1 cellular context compared by ENCODE assay signal in the genomic region with DNA sequence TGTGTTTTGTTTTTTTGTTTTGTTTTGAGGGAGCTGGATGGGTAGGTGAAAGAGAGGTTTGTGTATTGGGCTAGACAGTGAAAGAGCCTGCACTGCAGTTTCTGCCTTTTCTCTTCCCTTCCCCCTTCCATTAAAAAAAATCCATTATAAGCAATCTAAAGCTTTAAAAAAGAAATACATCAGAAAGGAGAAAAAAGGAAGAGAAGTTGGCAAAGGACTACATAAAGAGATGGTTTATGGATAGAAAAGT.
TF ChIP-seq lines count a peak whose summit lies in the region.

No MANE protein-coding gene starts in this region.

TF ChIP-seq in IMR-90, 13 proteins besides CTCF, POLR2A, EP300 and RAD21 (continued from another document):
- TF ChIP-seq, protein P1, sequence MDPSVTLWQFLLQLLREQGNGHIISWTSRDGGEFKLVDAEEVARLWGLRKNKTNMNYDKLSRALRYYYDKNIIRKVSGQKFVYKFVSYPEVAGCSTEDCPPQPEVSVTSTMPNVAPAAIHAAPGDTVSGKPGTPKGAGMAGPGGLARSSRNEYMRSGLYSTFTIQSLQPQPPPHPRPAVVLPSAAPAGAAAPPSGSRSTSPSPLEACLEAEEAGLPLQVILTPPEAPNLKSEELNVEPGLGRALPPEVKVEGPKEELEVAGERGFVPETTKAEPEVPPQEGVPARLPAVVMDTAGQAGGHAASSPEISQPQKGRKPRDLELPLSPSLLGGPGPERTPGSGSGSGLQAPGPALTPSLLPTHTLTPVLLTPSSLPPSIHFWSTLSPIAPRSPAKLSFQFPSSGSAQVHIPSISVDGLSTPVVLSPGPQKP (IDR thresholded peaks at IDR 0.05; ENCODE audit: borderline replicate concordance, low read depth, low read length) = no peak
- TF ChIP-seq RFX5 (IDR thresholded peaks at IDR 0.05; ENCODE audit: low read depth, low read length) = no peak
- TF ChIP-seq CEBPB (IDR thresholded peaks at IDR 0.05; ENCODE audit: low read depth, low read length) = no peak
- no peak for TF ChIP-seq SMC3 (IDR thresholded peaks at IDR 0.05; ENCODE audit: low read depth, low read length)
- TF ChIP-seq BHLHE40 (IDR thresholded peaks at IDR 0.05; ENCODE audit: low read depth, low read length) = no peak
